In the genomic region with DNA sequence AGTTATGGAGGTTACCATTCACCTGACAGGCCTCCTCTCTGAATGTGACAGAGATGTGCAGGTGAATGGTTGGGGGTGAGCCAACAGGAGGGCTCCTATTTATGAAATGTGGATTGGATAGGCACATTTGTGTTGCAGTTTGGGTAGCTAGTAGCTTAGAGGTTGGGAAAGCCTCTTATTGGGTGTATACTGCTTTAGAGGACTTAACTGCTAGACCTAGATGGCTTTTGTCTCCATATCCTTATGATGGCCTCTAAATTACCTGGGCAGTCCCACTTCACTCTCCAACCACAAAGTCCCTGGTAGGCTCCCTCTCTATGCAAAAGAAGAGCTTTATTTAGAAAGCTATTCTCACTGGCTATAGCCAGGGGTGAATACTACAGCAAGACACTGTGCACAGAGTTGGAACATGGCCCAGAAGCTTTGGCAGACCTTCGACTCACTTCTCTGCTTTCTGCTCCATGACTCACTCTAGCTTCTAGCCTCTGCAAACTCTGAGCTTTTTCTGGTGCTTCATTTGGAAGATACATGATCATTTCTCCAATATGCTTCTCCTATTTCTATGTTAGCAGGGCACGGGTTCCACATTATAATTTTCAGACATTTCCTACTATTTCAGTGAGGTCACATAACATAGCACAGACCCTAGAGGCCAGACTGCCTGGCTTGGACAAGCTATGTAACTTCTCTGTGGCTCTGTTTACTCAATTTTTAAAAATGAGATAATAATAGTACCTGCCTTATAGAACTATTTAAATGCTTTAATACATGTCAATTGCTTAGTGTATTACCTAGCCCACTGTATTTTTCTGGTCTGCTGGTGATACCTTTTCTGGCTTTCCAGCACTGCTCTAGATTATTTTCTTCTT, we compare ENCODE assay signal across 8 cellular contexts. TPM values are rescaled to one million over a fixed set of nuclear protein-coding genes. Genes with fewer than 3 reads are reported as not detected.
DNase-seq lines count a peak whose midpoint lies in the region; ATAC-seq and TF ChIP-seq lines count a peak whose summit lies in the region.
"Had no signal": no experiment of that assay in that cellular context is flagged by ENCODE, and none has a peak within 500 bp of the region (broad histone marks: within the 10 kb centered on the region; RNA-seq: fewer than 3 reads in every experiment).

No MANE protein-coding gene starts in this region.

- no peaks in the 10 kb centered on the region for H3K36me3 Mint-ChIP-seq in T-cell
- H3K36me3 Mint-ChIP-seq in stimulated activated memory B cell treated with anti-CD40 and anti-IgM and Interleukin-4, amounts not matched to agents 10 μg/mL and 1 μg/mL and 100 μg/mL, for 72 hours = no peaks in the 10 kb centered on the region

- no peaks in the 10 kb centered on the region for H3K36me3 ChIP-seq in adrenal gland (replicated peaks in 1 of 2)

- CTCF ChIA-PET in T-cell (lab: Charles Lee) = no interaction called here

- intact Hi-C loops in adrenal gland (cut with DNase I) = no loop called here
- intact Hi-C loops in right cardiac atrium (cut with DNase I) = no loop called here

- no peak overlapping the region for H3K4me3 Mint-ChIP-seq in T-cell
- no peak overlapping the region for H3K4me3 Mint-ChIP-seq in stimulated activated memory B cell treated with anti-CD40 and anti-IgM and Interleukin-4, amounts not matched to agents 10 μg/mL and 1 μg/mL and 100 μg/mL, for 72 hours

- TF ChIP-seq POLR2A in adrenal gland (IDR thresholded peaks at IDR 0.05) = no peak

- H3K27me3 ChIP-seq in adrenal gland (peaks cover 4% of the 10 kb centered on the region), right cardiac atrium (ENCODE audit: control insufficient read depth, insufficient read depth) (no peaks in the 10 kb centered on the region)

- H3K4me3 ChIP-seq in adrenal gland = no peak overlapping the region
- no peak overlapping the region for H3K4me3 ChIP-seq in right cardiac atrium (ENCODE audit: low read length)

- H3K4me1 ChIP-seq in adrenal gland (replicated peaks in 1 of 2) (peaks cover 0 to 4% of the 10 kb centered on the region in 2 donors), right cardiac atrium (ENCODE audit: control insufficient read depth, insufficient read depth, low read length) (peaks cover 4% of the 10 kb centered on the region)

- POLR2A ChIA-PET in T-cell (lab: Charles Lee) = no interaction called here

- H3K9me3 ChIP-seq in adrenal gland (replicated peaks in 1 of 3) = no peaks in the 10 kb centered on the region
- no peaks in the 10 kb centered on the region for H3K9me3 ChIP-seq in right cardiac atrium (ENCODE audit: control insufficient read depth, low read length)

- no peak overlapping the region for H3K27ac Mint-ChIP-seq in T-cell
- no peak overlapping the region for H3K27ac Mint-ChIP-seq in stimulated activated memory B cell treated with anti-CD40 and anti-IgM and Interleukin-4, amounts not matched to agents 10 μg/mL and 1 μg/mL and 100 μg/mL, for 72 hours

- peaks cover 0 to 23% of the 10 kb centered on the region in 2 donors for H3K27me3 Mint-ChIP-seq in T-cell
- H3K27me3 Mint-ChIP-seq in stimulated activated memory B cell treated with anti-CD40 and anti-IgM and Interleukin-4, amounts not matched to agents 10 μg/mL and 1 μg/mL and 100 μg/mL, for 72 hours = no peaks in the 10 kb centered on the region

- H3K27ac ChIP-seq in adrenal gland (peak overlapping the region in 2 of 5 donors; percentile 32 to 48), right cardiac atrium (ENCODE audit: low read length) (peak overlapping the region; percentile 92)

- peak; percentile 93 to 97 for ATAC-seq in right cardiac atrium
- ATAC-seq in T-cell (replicated peaks in 1 of 4) = no peak
- no peak for ATAC-seq in stimulated activated memory B cell treated with anti-CD40 and anti-IgM and Interleukin-4, amounts not matched to agents 10 μg/mL and 1 μg/mL and 100 μg/mL, for 72 hours

- no peak for TF ChIP-seq CTCF in adrenal gland (IDR thresholded peaks at IDR 0.05)

- WGBS in adrenal gland, 4 donors = 19 to 32% (median 27%) methylated on average over 2 of the region's 2 CpGs
- 17% methylated on average over 2 of the region's 2 CpGs for WGBS in right cardiac atrium

- H3K9me3 Mint-ChIP-seq in T-cell = no peaks in the 10 kb centered on the region
- H3K9me3 Mint-ChIP-seq in stimulated activated memory B cell treated with anti-CD40 and anti-IgM and Interleukin-4, amounts not matched to agents 10 μg/mL and 1 μg/mL and 100 μg/mL, for 72 hours = no peaks in the 10 kb centered on the region

- DNase-seq in HS-27A (ENCODE audit: low read depth) (peak; percentile 11), adrenal gland (peak; percentile 74 to 92 (median 85)), right cardiac atrium (peak; percentile 81 to 88 (median 81)), superior temporal gyrus (ENCODE audit: extremely low spot score) (peak; percentile 38), T-cell (no peak), SK-N-DZ (ENCODE audit: low spot score) (no peak)

- H3K4me1 Mint-ChIP-seq in T-cell = peaks cover 6 to 15% (median 13%) of the 10 kb centered on the region in 3 donors
- no peaks in the 10 kb centered on the region for H3K4me1 Mint-ChIP-seq in stimulated activated memory B cell treated with anti-CD40 and anti-IgM and Interleukin-4, amounts not matched to agents 10 μg/mL and 1 μg/mL and 100 μg/mL, for 72 hours

RNA-seq across cellular contexts. Expression of a gene that starts 6.0 kb away (rescaled TPM):
- total RNA-seq in adrenal gland (not detected), right cardiac atrium (not detected), T-cell (not detected)
- polyA plus RNA-seq in adrenal gland (not detected), right cardiac atrium (not detected)
- polyA plus RNA-seq in SK-N-DZ (2014; cell fraction: cytosol; rRNA removed) = not detected in 2 replicates
- polyA plus RNA-seq in SK-N-DZ (2014; cell fraction: nucleus; rRNA removed) = not detected in 2 replicates
- total RNA-seq: subcutaneous adipose tissue had no signal

RNA-seq across cellular contexts. Expression of a gene that starts 28.6 kb away (rescaled TPM):
- total RNA-seq in adrenal gland (10 to 100 TPM; 29.4 to 83.6 (median 58.4) TPM), right cardiac atrium (10 to 100 TPM; 53.5 to 61.6 (median 56.7) TPM), T-cell (10 to 100 TPM; 27.2 to 32.2 (median 28.8) TPM)
- polyA plus RNA-seq in adrenal gland (100 to 1,000 TPM in 1 of 3 donors, 10 to 100 TPM in 2; 21.0 to 129 (median 45.5) TPM), right cardiac atrium (60.0 TPM)
- polyA plus RNA-seq in SK-N-DZ (2014; cell fraction: cytosol; rRNA removed) = 114 and 120 TPM in 2 replicates
- polyA plus RNA-seq in SK-N-DZ (2014; cell fraction: nucleus; rRNA removed) = 56.4 and 61.9 TPM in 2 replicates

RNA-seq across cellular contexts. Expression of a gene that starts 38.2 kb away (rescaled TPM):
- total RNA-seq in adrenal gland (not detected), right cardiac atrium (not detected), T-cell (not detected)
- polyA plus RNA-seq in adrenal gland (not detected), right cardiac atrium (not detected)
- not detected in 2 replicates for polyA plus RNA-seq in SK-N-DZ (2014; cell fraction: cytosol; rRNA removed)
- polyA plus RNA-seq in SK-N-DZ (2014; cell fraction: nucleus; rRNA removed) = not detected in 2 replicates
- total RNA-seq: subcutaneous adipose tissue had no signal

Comparison
In these comparisons a context has a peak if more than half of its experiments do, and no peak if none do; other contexts are left out.
1. DNase-seq: peak in HS-27A (single experiment), adrenal gland (7 of 7), right cardiac atrium (3 of 3) and superior temporal gyrus (single experiment); none in T-cell (0 of 34) and SK-N-DZ (single experiment).
2. ATAC-seq: peak in right cardiac atrium (2 of 2); none in T-cell (0 of 4) and stimulated activated memory B cell treated with anti-CD40 and anti-IgM and Interleukin-4, amounts not matched to agents 10 μg/mL and 1 μg/mL and 100 μg/mL, for 72 hours (single experiment).